In the genomic region with DNA sequence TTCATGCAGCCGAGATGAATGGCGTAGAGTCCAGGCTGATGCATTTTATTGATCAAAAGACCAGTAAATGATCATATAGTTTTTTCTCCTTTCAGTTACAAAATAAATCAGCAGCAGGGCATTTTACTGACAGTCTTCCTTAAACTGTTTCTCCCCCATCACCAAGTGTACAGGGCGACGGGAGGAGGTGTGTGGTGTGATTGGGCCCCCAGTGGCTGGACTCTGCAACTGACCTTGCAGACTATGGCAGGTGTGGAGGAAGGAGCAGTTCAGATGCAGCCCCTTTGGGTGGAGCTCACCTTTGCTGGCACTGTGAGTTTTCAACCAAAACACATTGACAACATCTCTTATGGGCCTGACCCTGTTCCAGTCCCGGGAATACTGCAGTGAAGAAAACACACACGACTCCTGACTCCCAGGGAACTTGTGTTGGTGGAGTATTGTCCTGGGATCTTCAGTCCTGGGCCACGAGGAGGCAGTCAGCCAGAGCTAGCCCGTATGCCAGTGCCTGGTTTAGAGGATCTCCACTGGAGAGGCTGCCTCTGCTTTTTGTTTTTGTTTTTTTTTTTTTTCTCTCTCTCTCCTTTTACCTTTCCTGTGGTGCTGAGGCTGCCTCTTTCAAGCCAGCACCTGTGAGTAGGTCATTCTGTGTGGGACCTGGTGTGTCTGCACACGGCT, we compare ENCODE assay signal across 10 cellular contexts. TPM values are rescaled to one million over a fixed set of nuclear protein-coding genes. Genes with fewer than 3 reads are reported as not detected.
DNase-seq lines count a peak whose midpoint lies in the region; ATAC-seq and TF ChIP-seq lines count a peak whose summit lies in the region.
"Had no signal": no experiment of that assay in that cellular context is flagged by ENCODE, and none has a peak within 500 bp of the region (broad histone marks: within the 10 kb centered on the region; RNA-seq: fewer than 3 reads in every experiment).

No MANE protein-coding gene starts in this region.

- no peak overlapping the region for H3K27ac Mint-ChIP-seq in T-helper 2 cell treated with Interferon-gamma antibody and Interleukin-4, amounts not matched to agents 5 μg/mL and 100 μg/mL, for 36 hours
- H3K27ac Mint-ChIP-seq in progenitor cell of endocrine pancreas, result no peak overlapping the region

- DNase-seq in T-helper 2 cell treated with Interferon-gamma antibody and Interleukin-4, amounts not matched to agents 5 μg/mL and 100 μg/mL, for 36 hours (ENCODE audit: low spot score), result no peak
- DNase-seq in T-helper 2 cell (no peak), NCI-H146 (lab: John Stamatoyannopoulos, UW) (peak; percentile 56), cardiac fibroblast (ENCODE audit: low read depth in 2 of 2) (no peak), progenitor cell of endocrine pancreas (ENCODE audit: low spot score, unreplicated experiment) (no peak), NCI-H226 (no peak), caudate nucleus (lab: John Stamatoyannopoulos, UW) (no peak)
- DNase-seq: NCI-H774; stimulated activated CD4-positive, alpha-beta T cell treated with anti-CD3 and anti-CD28 coated beads, Interleukin-2, amount 100 ng/mL, for 24 hours had no signal

- no peak for ATAC-seq in GM21737 (IDR thresholded peaks at IDR 0.05; ENCODE audit: unreplicated experiment)

- H3K9me3 Mint-ChIP-seq in T-helper 2 cell treated with Interferon-gamma antibody and Interleukin-4, amounts not matched to agents 5 μg/mL and 100 μg/mL, for 36 hours, result no peaks in the 10 kb centered on the region
- H3K9me3 Mint-ChIP-seq in progenitor cell of endocrine pancreas (ENCODE audit: low read depth), result no peaks in the 10 kb centered on the region

- TF ChIP-seq CTCF in cardiac fibroblast (IDR thresholded peaks at IDR 0.05; ENCODE audit: low read depth, low read length) (peak; percentile 27), progenitor cell of endocrine pancreas (IDR thresholded peaks at IDR 0.05; ENCODE audit: unreplicated experiment) (peak; percentile 50)

- peaks cover 15% of the 10 kb centered on the region for H3K27me3 Mint-ChIP-seq in T-helper 2 cell treated with Interferon-gamma antibody and Interleukin-4, amounts not matched to agents 5 μg/mL and 100 μg/mL, for 36 hours (ENCODE audit: low read depth)
- no peaks in the 10 kb centered on the region for H3K27me3 Mint-ChIP-seq in progenitor cell of endocrine pancreas

- no peak overlapping the region for H3K4me3 ChIP-seq in cardiac fibroblast (replicated peaks in 1 of 2; ENCODE audit: low read depth in 2 of 2, low read length in 2 of 2)

- H3K4me3 Mint-ChIP-seq in T-helper 2 cell treated with Interferon-gamma antibody and Interleukin-4, amounts not matched to agents 5 μg/mL and 100 μg/mL, for 36 hours, result peak overlapping the region; percentile 68
- H3K4me3 Mint-ChIP-seq in progenitor cell of endocrine pancreas (ENCODE audit: low read depth), result no peak overlapping the region

- no peak overlapping the region for H3K27ac ChIP-seq in caudate nucleus (ENCODE audit: low read depth, low read length)

- H3K4me1 Mint-ChIP-seq in T-helper 2 cell treated with Interferon-gamma antibody and Interleukin-4, amounts not matched to agents 5 μg/mL and 100 μg/mL, for 36 hours (ENCODE audit: low read depth), result peaks cover 30% of the 10 kb centered on the region
- H3K4me1 Mint-ChIP-seq in progenitor cell of endocrine pancreas (ENCODE audit: low read depth), result peaks cover 22% of the 10 kb centered on the region

- H3K36me3 Mint-ChIP-seq in T-helper 2 cell treated with Interferon-gamma antibody and Interleukin-4, amounts not matched to agents 5 μg/mL and 100 μg/mL, for 36 hours (ENCODE audit: low read depth), result peaks cover 2% of the 10 kb centered on the region
- H3K36me3 Mint-ChIP-seq in progenitor cell of endocrine pancreas (ENCODE audit: insufficient read depth), result no peaks in the 10 kb centered on the region

RNA-seq across cellular contexts. Expression of a gene that starts 29.8 kb away (rescaled TPM):
- 15.2 and 16.3 TPM in 2 replicates for total RNA-seq in progenitor cell of endocrine pancreas

RNA-seq across cellular contexts. Expression of a gene that starts 46.0 kb away (rescaled TPM):
- 67.3 TPM in 2 replicates for total RNA-seq in progenitor cell of endocrine pancreas

RNA-seq across cellular contexts. Expression of a gene that starts 54.9 kb away (rescaled TPM):
- total RNA-seq in progenitor cell of endocrine pancreas, result 0.43 and 0.80 TPM in 2 replicates
